10 cellular contexts compared by ENCODE assay signal in genomic region chr10:96342402-96342801, GRCh38. TPM values are rescaled to one million over a fixed set of nuclear protein-coding genes. Genes with fewer than 3 reads are reported as not detected.
"Had no signal": no experiment of that assay in that cellular context is flagged by ENCODE, and none has a peak within 500 bp of the region (broad histone marks: within the 10 kb centered on the region; RNA-seq: fewer than 3 reads in every experiment).

No MANE protein-coding gene starts in this region.

- H3K27ac Mint-ChIP-seq: H9 had no signal

- FAIRE-seq: H54, K562 had no signal

- DNase-seq: GM23248, GOT3, H9, HCEC 1CT, IMR-90, KG1 had no signal

- H3K27ac ChIP-seq: GM23248, HL-60 had no signal

- ATAC-seq: K562 had no signal

- H3K4me3 Mint-ChIP-seq: H9 had no signal

- H3K4me3 ChIP-seq: GM23248, K562 had no signal

RNA-seq across cellular contexts. Expression of gene OPALIN, which starts 16.4 kb away (rescaled TPM):
- total RNA-seq: GM23248, H9, HT1080, IMR-90, K562 had no signal
- polyA plus RNA-seq: GM23248, IMR-90, K562 had no signal

RNA-seq across cellular contexts. Expression of gene DNTT, which starts 38.2 kb away (rescaled TPM):
- total RNA-seq: GM23248, H9, HT1080, IMR-90, K562 had no signal
- polyA plus RNA-seq: GM23248, IMR-90, K562 had no signal
